9 cellular contexts compared by ENCODE assay signal in the genomic region with DNA sequence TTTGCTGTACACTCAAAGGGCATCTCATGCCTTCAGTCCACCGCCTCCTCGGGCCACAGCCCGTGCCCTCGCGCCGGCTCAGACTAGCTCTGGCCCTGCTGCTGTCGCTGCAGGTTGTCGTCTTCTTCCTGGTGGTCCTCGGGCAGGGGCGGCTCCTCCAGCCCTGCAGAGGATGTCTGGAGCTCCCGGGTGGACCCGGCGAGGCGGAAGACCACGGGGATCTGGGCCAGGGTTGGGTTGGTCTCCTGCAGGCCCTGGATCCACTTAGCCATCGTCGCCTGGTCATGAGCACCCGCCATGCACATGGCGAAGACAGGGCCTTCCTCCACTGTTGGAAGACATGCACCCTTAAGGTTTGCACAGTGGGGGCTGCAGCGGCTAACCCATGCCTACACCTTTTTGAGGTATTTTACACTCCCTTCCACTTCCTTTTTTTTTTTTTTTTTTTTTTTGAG. TPM values are rescaled to one million over a fixed set of nuclear protein-coding genes. Genes with fewer than 3 reads are reported as not detected.
DNase-seq lines count a peak whose midpoint lies in the region; ATAC-seq and TF ChIP-seq lines count a peak whose summit lies in the region.
"Had no signal": no experiment of that assay in that cellular context is flagged by ENCODE, and none has a peak within 500 bp of the region (broad histone marks: within the 10 kb centered on the region; RNA-seq: fewer than 3 reads in every experiment).

No MANE protein-coding gene starts in this region.

- TF ChIP-seq CTCF in AG09309 (IDR thresholded peaks at IDR 0.05; ENCODE audit: control insufficient read depth, insufficient read depth, low read depth, low read length, missing control alignments), result no peak
- no peak for TF ChIP-seq CTCF in ascending aorta (IDR thresholded peaks at IDR 0.05)
- TF ChIP-seq CTCF in tibial artery (IDR thresholded peaks at IDR 0.05), result no peak

- intact Hi-C loops in ascending aorta (cut with DNase I), result loop anchor here (5.0 kb wide), 1 partner anchor 124 kb away; the partner anchor contains the start of gene EPOR
- intact Hi-C loops in tibial artery (cut with DNase I; ENCODE audit: low total_unique reads), result no loop called here

- H3K36me3 ChIP-seq in ascending aorta (peaks cover 0 to 2% of the 10 kb centered on the region in 2 donors), tibial artery (peaks cover 0 to 30% (median 2%) of the 10 kb centered on the region in 3 donors)

- no peaks in the 10 kb centered on the region for H3K9me3 ChIP-seq in ascending aorta
- H3K9me3 ChIP-seq in tibial artery, result no peaks in the 10 kb centered on the region

- H3K4me1 ChIP-seq in ascending aorta (peaks cover 2 to 6% of the 10 kb centered on the region in 2 donors), tibial artery (peaks cover 0 to 10% (median 7%) of the 10 kb centered on the region in 4 donors)

- DNase-seq in AG09309 (ENCODE audit: low read depth) (no peak), ascending aorta (ENCODE audit: low spot score in 2 of 2) (no peak), left lobe of liver (ENCODE audit: low spot score) (no peak), tibial artery (no peak), NCI-H345 (lab: John Stamatoyannopoulos, UW) (no peak), RKO (ENCODE audit: low spot score) (no peak)

- H3K27me3 ChIP-seq in ascending aorta, result no peaks in the 10 kb centered on the region
- no peaks in the 10 kb centered on the region for H3K27me3 ChIP-seq in tibial artery

- H3K4me3 ChIP-seq in AG09309 (ENCODE audit: control insufficient read depth, low read depth, low read length) (peak overlapping the region; percentile 50), ascending aorta (peak overlapping the region; percentile 84 to 94), tibial artery (peak overlapping the region; percentile 75 to 92)

- ATAC-seq in GM19452 (IDR thresholded peaks at IDR 0.05; ENCODE audit: unreplicated experiment), result peak; percentile 38
- peak; percentile 30 for ATAC-seq in HG03457 (IDR thresholded peaks at IDR 0.05; ENCODE audit: unreplicated experiment)
- peak; percentile 53 for ATAC-seq in left lobe of liver

- H3K27ac ChIP-seq in ascending aorta, result peak overlapping the region; percentile 95 to 97
- H3K27ac ChIP-seq in tibial artery, result peak overlapping the region; percentile 91 to 97

RNA-seq across cellular contexts. Expression of gene ZNF653, which starts 0.5 kb away (rescaled TPM):
- 7.6 TPM for total RNA-seq in ascending aorta
- total RNA-seq in left lobe of liver, result 8.3 TPM

RNA-seq across cellular contexts. Expression of gene ECSIT, which starts 22.8 kb away (rescaled TPM):
- total RNA-seq in ascending aorta (27.5 TPM), left lobe of liver (45.6 TPM)

RNA-seq across cellular contexts. Expression of gene ELAVL3, which starts 25.3 kb away (rescaled TPM):
- total RNA-seq in ascending aorta (not detected), left lobe of liver (not detected)
- total RNA-seq: pulmonary artery endothelial cell had no signal

RNA-seq across cellular contexts. Expression of gene CNN1, which starts 32.5 kb away (rescaled TPM):
- 477 TPM for total RNA-seq in ascending aorta
- total RNA-seq in left lobe of liver, result 0.98 TPM

RNA-seq across cellular contexts. Expression of gene ELOF1, which starts 52.9 kb away (rescaled TPM):
- total RNA-seq in ascending aorta (28.9 TPM), left lobe of liver (28.9 TPM)
